ENCODE assay signal across 9 cellular contexts in genomic region chr2:144325086-144325485, GRCh38.
DNase-seq lines count a peak whose midpoint lies in the region; ATAC-seq, FAIRE-seq and TF ChIP-seq lines count a peak whose summit lies in the region.
"Had no signal": no experiment of that assay in that cellular context is flagged by ENCODE, and none has a peak within 500 bp of the region (broad histone marks: within the 10 kb centered on the region; RNA-seq: fewer than 3 reads in every experiment).

No MANE protein-coding gene starts in this region.

- CTCF ChIA-PET in A549 (lab: Yijun Ruan, JAX) = no interaction called here

- ATAC-seq in A549 (no peak), GM19328 (IDR thresholded peaks at IDR 0.05; ENCODE audit: unreplicated experiment) (peak; percentile 52), HG03439 (IDR thresholded peaks at IDR 0.05; ENCODE audit: unreplicated experiment) (peak; percentile 49), left lobe of liver (no peak)

- POLR2A ChIA-PET in A549 (lab: Yijun Ruan, JAX) = no interaction called here

- no peak overlapping the region for H3K4me3 ChIP-seq in A549

- no peak for TF ChIP-seq EP300 in A549 (IDR thresholded peaks at IDR 0.05)

- H3K9me3 ChIP-seq in A549 = no peaks in the 10 kb centered on the region
- H3K9me3 ChIP-seq: neutrophil had no signal

- no peak overlapping the region for H3K27ac ChIP-seq in A549
- H3K27ac ChIP-seq: neutrophil had no signal

- FAIRE-seq in A549 (lab: Jason Lieb, UNC) = no peak

- no peak for TF ChIP-seq RAD21 in A549 (conservative IDR thresholded peaks at IDR 0.05 in 1 of 2, IDR thresholded peaks at IDR 0.05 in 1 of 2)

- DNase-seq in A549 (ENCODE audit: low read depth in 1 of 2, low spot score in 1 of 2) (no peak), amniotic epithelial cell (ENCODE audit: low read depth) (peak; percentile 18), cerebellar nuclear complex (lab: John Stamatoyannopoulos, UW) (no peak), NCI-H510A treated with DMSO at 0.1 percent for 48 hours (lab: John Stamatoyannopoulos, UW) (no peak), left lobe of liver (ENCODE audit: low spot score) (no peak), GM19240 (ENCODE audit: insufficient read length, low spot score) (no peak)

- peaks cover 12% of the 10 kb centered on the region; the same call in 2 of the 3 replicates for H3K4me1 ChIP-seq in A549

- peak overlapping the region; percentile 29; the same call in 2 of the 3 replicates for H3K4me2 ChIP-seq in A549

- WGBS in A549 (ENCODE audit: missing lambda C conversion rate) = 66% methylated on average over 3 of the region's 3 CpGs

- TF ChIP-seq POLR2A in A549 (IDR thresholded peaks at IDR 0.05; ENCODE audit: low read length) = no peak

- no peak for TF ChIP-seq CTCF in A549 (IDR thresholded peaks at IDR 0.05)

TF ChIP-seq in A549, 52 proteins besides CTCF, POLR2A, EP300 and RAD21:
- TF ChIP-seq CHD2 (IDR thresholded peaks at IDR 0.05; ENCODE audit: low read length, partially characterized antibody) = no peak
- no peak for TF ChIP-seq ZNF302 (CRISPR knock-in tag; IDR thresholded peaks at IDR 0.05)
- TF ChIP-seq, protein P1, sequence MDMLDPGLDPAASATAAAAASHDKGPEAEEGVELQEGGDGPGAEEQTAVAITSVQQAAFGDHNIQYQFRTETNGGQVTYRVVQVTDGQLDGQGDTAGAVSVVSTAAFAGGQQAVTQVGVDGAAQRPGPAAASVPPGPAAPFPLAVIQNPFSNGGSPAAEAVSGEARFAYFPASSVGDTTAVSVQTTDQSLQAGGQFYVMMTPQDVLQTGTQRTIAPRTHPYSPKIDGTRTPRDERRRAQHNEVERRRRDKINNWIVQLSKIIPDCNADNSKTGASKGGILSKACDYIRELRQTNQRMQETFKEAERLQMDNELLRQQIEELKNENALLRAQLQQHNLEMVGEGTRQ (IDR thresholded peaks at IDR 0.05) = no peak
- TF ChIP-seq RNF2 (IDR thresholded peaks at IDR 0.05; ENCODE audit: borderline replicate concordance, low read depth) = no peak
- TF ChIP-seq MAZ (IDR thresholded peaks at IDR 0.05; ENCODE audit: borderline replicate concordance, low read depth, low read length) = no peak
- no peak for TF ChIP-seq HOXA7 (CRISPR knock-in tag; IDR thresholded peaks at IDR 0.05)
- TF ChIP-seq BCL3 (IDR thresholded peaks at IDR 0.05) = no peak
- no peak for TF ChIP-seq REST (IDR thresholded peaks at IDR 0.05)
- no peak for TF ChIP-seq HES2 (IDR thresholded peaks at IDR 0.05)
- TF ChIP-seq, protein P2, sequence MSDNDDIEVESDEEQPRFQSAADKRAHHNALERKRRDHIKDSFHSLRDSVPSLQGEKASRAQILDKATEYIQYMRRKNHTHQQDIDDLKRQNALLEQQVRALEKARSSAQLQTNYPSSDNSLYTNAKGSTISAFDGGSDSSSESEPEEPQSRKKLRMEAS (IDR thresholded peaks at IDR 0.05) = no peak
- no peak for TF ChIP-seq HMGXB4 (CRISPR knock-in tag; IDR thresholded peaks at IDR 0.05; ENCODE audit: borderline replicate concordance)
- TF ChIP-seq PHF8 (IDR thresholded peaks at IDR 0.05; ENCODE audit: borderline replicate concordance, low read depth) = no peak
- no peak for TF ChIP-seq JUN (IDR thresholded peaks at IDR 0.05)
- TF ChIP-seq CHD4 (IDR thresholded peaks at IDR 0.05; ENCODE audit: borderline replicate concordance) = no peak
- TF ChIP-seq SREBF2 (IDR thresholded peaks at IDR 0.05) = no peak
- no peak for TF ChIP-seq NPAS2 (CRISPR knock-in tag; IDR thresholded peaks at IDR 0.05; ENCODE audit: borderline replicate concordance)
- TF ChIP-seq MAFK (IDR thresholded peaks at IDR 0.05; ENCODE audit: partially characterized antibody) = no peak
- TF ChIP-seq HEYL (CRISPR knock-in tag; IDR thresholded peaks at IDR 0.05) = no peak
- TF ChIP-seq ZSCAN20 (CRISPR knock-in tag; IDR thresholded peaks at IDR 0.05) = no peak
- no peak for TF ChIP-seq TFCP2L1 (CRISPR knock-in tag; IDR thresholded peaks at IDR 0.05)

Comparison
In these comparisons a context has a peak if more than half of its experiments do, and no peak if none do; other contexts are left out.
1. ATAC-seq: peak in GM19328 (single experiment) and HG03439 (single experiment); none in A549 (0 of 2) and left lobe of liver (single experiment).